ENCODE assay signal across 14 cellular contexts in genomic region chr1:59041878-59042277, GRCh38.
A peak's percentile ranks its signal among the peaks of the same experiment; 100 is the strongest.
DNase-seq lines count a peak whose midpoint lies in the region; ATAC-seq and TF ChIP-seq lines count a peak whose summit lies in the region.
"Had no signal": no experiment of that assay in that cellular context is flagged by ENCODE, and none has a peak within 500 bp of the region (broad histone marks: within the 10 kb centered on the region; RNA-seq: fewer than 3 reads in every experiment).

No MANE protein-coding gene starts in this region.

- TF ChIP-seq CTCF in WERI-Rb-1 (IDR thresholded peaks at IDR 0.05; ENCODE audit: low read depth, low read length) (no peak), fibroblast of pulmonary artery (IDR thresholded peaks at IDR 0.05; ENCODE audit: low read length, missing control alignments) (peak; percentile 25)

- peaks cover 22% of the 10 kb centered on the region for H3K36me3 Mint-ChIP-seq in T-helper 1 cell treated with Interleukin-12 subunit alpha and Interleukin-12 subunit beta and Interleukin-4 antibody, amounts not matched to agents 30 μg/mL and 1 μg/mL, for 36 hours (ENCODE audit: low read depth)
- peaks cover 0 to 35% (median 0%) of the 10 kb centered on the region in 5 donors for H3K36me3 Mint-ChIP-seq in naive thymus-derived CD4-positive, alpha-beta T cell
- H3K36me3 Mint-ChIP-seq: activated naive CD8-positive, alpha-beta T cell had no signal

- ATAC-seq in naive thymus-derived CD4-positive, alpha-beta T cell = no peak
- no peak for ATAC-seq in HG03039 (IDR thresholded peaks at IDR 0.05; ENCODE audit: unreplicated experiment)

- H3K9me3 ChIP-seq in WERI-Rb-1 (ENCODE audit: severe bottlenecking) = no peaks in the 10 kb centered on the region
- no peaks in the 10 kb centered on the region for H3K9me3 ChIP-seq in skeletal muscle tissue (ENCODE audit: control insufficient read depth in 3 of 3, low read length in 3 of 3)
- no peaks in the 10 kb centered on the region for H3K9me3 ChIP-seq in naive thymus-derived CD4-positive, alpha-beta T cell (ENCODE audit: control insufficient read depth in 2 of 3, low read length in 3 of 3)

- H3K4me3 ChIP-seq in WERI-Rb-1 (ENCODE audit: low read depth, low read length) (no peak overlapping the region), fibroblast of pulmonary artery (replicated peaks; ENCODE audit: low read depth, low read length) (no peak overlapping the region), skeletal muscle tissue (ENCODE audit: low read length in 3 of 3) (no peak overlapping the region)
- H3K4me3 ChIP-seq in naive thymus-derived CD4-positive, alpha-beta T cell (ENCODE audit: low read length) = no peak overlapping the region

- H3K9ac ChIP-seq in skeletal muscle tissue (ENCODE audit: low read depth in 1 of 3, low read length in 3 of 3) = no peak overlapping the region

- intact Hi-C loops in naive thymus-derived CD4-positive, alpha-beta T cell (cut with micrococcal nuclease) = loop anchor here (10.0 kb wide), 3 partner anchors 227 to 653 kb away; partner anchors contain the start of gene FGGY (in 2 of the 2)

- H3K4me1 ChIP-seq in skeletal muscle tissue (ENCODE audit: control insufficient read depth in 3 of 3, insufficient read depth in 3 of 3, low read length in 3 of 3) = peaks cover 11 to 32% (median 24%) of the 10 kb centered on the region in 3 donors
- H3K4me1 ChIP-seq in naive thymus-derived CD4-positive, alpha-beta T cell (ENCODE audit: control insufficient read depth in 2 of 2, insufficient read depth in 2 of 2, low read length in 2 of 2) = peaks cover 23 to 27% of the 10 kb centered on the region in 2 donors

- no peaks in the 10 kb centered on the region for H3K27me3 Mint-ChIP-seq in T-helper 1 cell treated with Interleukin-12 subunit alpha and Interleukin-12 subunit beta and Interleukin-4 antibody, amounts not matched to agents 30 μg/mL and 1 μg/mL, for 36 hours (ENCODE audit: low read depth)
- H3K27me3 Mint-ChIP-seq in naive thymus-derived CD4-positive, alpha-beta T cell = no peaks in the 10 kb centered on the region
- H3K27me3 Mint-ChIP-seq: activated naive CD8-positive, alpha-beta T cell had no signal

- H3K27me3 ChIP-seq in WERI-Rb-1 (ENCODE audit: insufficient read depth, low read depth, severe bottlenecking) (no peaks in the 10 kb centered on the region), skeletal muscle tissue (ENCODE audit: control insufficient read depth in 3 of 3, insufficient read depth in 3 of 3, low read length in 3 of 3) (no peaks in the 10 kb centered on the region)
- H3K27me3 ChIP-seq in naive thymus-derived CD4-positive, alpha-beta T cell (ENCODE audit: control insufficient read depth in 2 of 2, insufficient read depth in 2 of 2, low read length in 2 of 2) = no peaks in the 10 kb centered on the region

- peaks cover 7% of the 10 kb centered on the region for H3K9me3 Mint-ChIP-seq in T-helper 1 cell treated with Interleukin-12 subunit alpha and Interleukin-12 subunit beta and Interleukin-4 antibody, amounts not matched to agents 30 μg/mL and 1 μg/mL, for 36 hours
- H3K9me3 Mint-ChIP-seq in naive thymus-derived CD4-positive, alpha-beta T cell = peaks cover 0 to 7% (median 0%) of the 10 kb centered on the region in 11 donors

- H3K27ac Mint-ChIP-seq in T-helper 1 cell treated with Interleukin-12 subunit alpha and Interleukin-12 subunit beta and Interleukin-4 antibody, amounts not matched to agents 30 μg/mL and 1 μg/mL, for 36 hours = peak overlapping the region; percentile 10
- peak overlapping the region in 2 of 9 donors; percentile 28 to 55 for H3K27ac Mint-ChIP-seq in naive thymus-derived CD4-positive, alpha-beta T cell
- H3K27ac Mint-ChIP-seq: activated naive CD8-positive, alpha-beta T cell had no signal

- CTCF ChIA-PET in naive thymus-derived CD4-positive, alpha-beta T cell (lab: Charles Lee) = no interaction called here

- H3K36me3 ChIP-seq in WERI-Rb-1 = no peaks in the 10 kb centered on the region
- H3K36me3 ChIP-seq in skeletal muscle tissue (ENCODE audit: control insufficient read depth in 3 of 3, insufficient read depth in 3 of 3, low read length in 3 of 3) = no peaks in the 10 kb centered on the region
- no peaks in the 10 kb centered on the region for H3K36me3 ChIP-seq in naive thymus-derived CD4-positive, alpha-beta T cell (ENCODE audit: control insufficient read depth in 2 of 3, insufficient read depth in 3 of 3, low read length in 3 of 3)

- DNase-seq in T-helper 1 cell (no peak), WERI-Rb-1 (peak; percentile 43), fibroblast of pulmonary artery (ENCODE audit: low read depth) (peak; percentile 81), NCI-H2171 treated with DMSO at 0.1 percent for 48 hours (lab: John Stamatoyannopoulos, UW) (no peak)
- no peak for DNase-seq in naive thymus-derived CD4-positive, alpha-beta T cell
- DNase-seq: activated CD4-positive, CD25-positive, alpha-beta regulatory T cell; GF-D8; hypothalamus; NCI-H1417 treated with DMSO at 0.1 percent for 48 hours had no signal

- H3K27ac ChIP-seq in WERI-Rb-1 (no peak overlapping the region), skeletal muscle tissue (ENCODE audit: low read depth, low read length) (peak overlapping the region; percentile 16)
- no peak overlapping the region for H3K27ac ChIP-seq in naive thymus-derived CD4-positive, alpha-beta T cell (ENCODE audit: low read depth, low read length)
- H3K27ac ChIP-seq: HL-60 had no signal

- no peak overlapping the region for H3K4me3 Mint-ChIP-seq in T-helper 1 cell treated with Interleukin-12 subunit alpha and Interleukin-12 subunit beta and Interleukin-4 antibody, amounts not matched to agents 30 μg/mL and 1 μg/mL, for 36 hours
- no peak overlapping the region for H3K4me3 Mint-ChIP-seq in naive thymus-derived CD4-positive, alpha-beta T cell
- H3K4me3 Mint-ChIP-seq: activated naive CD8-positive, alpha-beta T cell had no signal

- H3K4me1 Mint-ChIP-seq in T-helper 1 cell treated with Interleukin-12 subunit alpha and Interleukin-12 subunit beta and Interleukin-4 antibody, amounts not matched to agents 30 μg/mL and 1 μg/mL, for 36 hours (ENCODE audit: low read depth) = peaks cover 50% of the 10 kb centered on the region
- peaks cover 21 to 52% (median 31%) of the 10 kb centered on the region in 7 donors for H3K4me1 Mint-ChIP-seq in naive thymus-derived CD4-positive, alpha-beta T cell

- POLR2A ChIA-PET in naive thymus-derived CD4-positive, alpha-beta T cell (lab: Charles Lee) = interaction anchor here (0.5 to 1.0 kb wide), 3 partner anchors 258 to 352 kb away, joined by 3 to 5 read pairs (median 3); partner anchors contain the start of gene JUN

Comparison
In these comparisons a context has a peak if more than half of its experiments do, and no peak if none do; other contexts are left out.
1. DNase-seq: peak in WERI-Rb-1 (single experiment) and fibroblast of pulmonary artery (single experiment); none in T-helper 1 cell (0 of 5), naive thymus-derived CD4-positive, alpha-beta T cell (0 of 9) and NCI-H2171 treated with DMSO at 0.1 percent for 48 hours (single experiment).